8 cellular contexts compared by ENCODE assay signal in genomic region chr20:38685853-38686473, GRCh38. TPM values are rescaled to one million over a fixed set of nuclear protein-coding genes. Genes with fewer than 3 reads are reported as not detected.
DNase-seq lines count a peak whose midpoint lies in the region; ATAC-seq and TF ChIP-seq lines count a peak whose summit lies in the region.

No MANE protein-coding gene starts in this region.

- H3K9me3 Mint-ChIP-seq in CD4-positive, alpha-beta T cell, result peaks cover 5% of the 10 kb centered on the region

- no peak for TF ChIP-seq CTCF in CD4-positive, alpha-beta T cell (IDR thresholded peaks at IDR 0.05)
- no peak for TF ChIP-seq CTCF in esophagus squamous epithelium (IDR thresholded peaks at IDR 0.05)

- H3K4me1 Mint-ChIP-seq in CD4-positive, alpha-beta T cell (ENCODE audit: low read depth), result no peaks in the 10 kb centered on the region

- WGBS in esophagus squamous epithelium, 2 donors, result 12 to 15% methylated on average over 14 of the region's 14 CpGs

- DNase-seq in CD4-positive, alpha-beta T cell, result peak; percentile 11 to 43 (median 25)
- DNase-seq in Jurkat, Clone E6-1 (ENCODE audit: low read depth, low spot score), result peak; percentile 37
- DNase-seq in activated CD8-positive, alpha-beta memory T cell treated with anti-CD3 and anti-CD28 coated beads, Interleukin-2, amount 50 U/mL, for 48 hours, result peak; percentile 64
- DNase-seq in left cardiac atrium (peak; percentile 46), esophagus squamous epithelium (lab: John Stamatoyannopoulos, UW) (no peak), NCI-H345 treated with DMSO at 0.1 percent for 48 hours (lab: John Stamatoyannopoulos, UW; ENCODE audit: unreplicated experiment) (no peak)
- DNase-seq in stimulated activated CD8-positive, alpha-beta memory T cell treated with anti-CD3 and anti-CD28 coated beads, Interleukin-2, amount 100 ng/mL, for 48 hours (ENCODE audit: low read depth in 2 of 2), result peak; percentile 12 to 17

- no peaks in the 10 kb centered on the region for H3K36me3 ChIP-seq in esophagus squamous epithelium

- ATAC-seq in CD4-positive, alpha-beta T cell (ENCODE audit: poor library complexity), result peak; percentile 55
- ATAC-seq in left cardiac atrium (no peak), HG03095 (IDR thresholded peaks at IDR 0.05; ENCODE audit: unreplicated experiment) (no peak)

- no peaks in the 10 kb centered on the region for H3K4me1 ChIP-seq in esophagus squamous epithelium

- intact Hi-C loops in CD4-positive, alpha-beta T cell (cut with DNase I, micrococcal nuclease), result loop anchor here in 1 of 2 experiments (2.0 kb wide), 1 partner anchor 39 kb away; no protein-coding TSS in a partner anchor
- intact Hi-C loops in left cardiac atrium (cut with DNase I), result no loop called here
- intact Hi-C loops in esophagus squamous epithelium (cut with DNase I), result no loop called here

- no peak overlapping the region for H3K27ac Mint-ChIP-seq in CD4-positive, alpha-beta T cell

- H3K27ac ChIP-seq in CD4-positive, alpha-beta T cell (ENCODE audit: low read depth, low read length), result no peak overlapping the region
- no peak overlapping the region for H3K27ac ChIP-seq in esophagus squamous epithelium

- no peaks in the 10 kb centered on the region for H3K9me3 ChIP-seq in CD4-positive, alpha-beta T cell (ENCODE audit: control insufficient read depth, low read length)
- no peaks in the 10 kb centered on the region for H3K9me3 ChIP-seq in esophagus squamous epithelium

- H3K4me3 Mint-ChIP-seq in CD4-positive, alpha-beta T cell, result no peak overlapping the region

- H3K36me3 Mint-ChIP-seq in CD4-positive, alpha-beta T cell (ENCODE audit: low read depth), result no peaks in the 10 kb centered on the region

- POLR2A ChIA-PET in CD4-positive, alpha-beta T cell (lab: Charles Lee), result interaction anchor here (0.6 kb wide), 1 partner anchor 191 kb away, joined by 3 read pairs; no protein-coding TSS in a partner anchor

- CTCF ChIA-PET in CD4-positive, alpha-beta T cell (lab: Charles Lee), result no interaction called here

- H3K27me3 Mint-ChIP-seq in CD4-positive, alpha-beta T cell, result peaks cover 89% of the 10 kb centered on the region

- TF ChIP-seq POLR2A in esophagus squamous epithelium (IDR thresholded peaks at IDR 0.05), result no peak

- H3K27me3 ChIP-seq in CD4-positive, alpha-beta T cell (ENCODE audit: control insufficient read depth, insufficient read depth, low read length), result peaks cover 37% of the 10 kb centered on the region
- peaks cover 0 to 69% (median 0%) of the 10 kb centered on the region in 4 donors for H3K27me3 ChIP-seq in esophagus squamous epithelium

- H3K4me3 ChIP-seq in Jurkat, Clone E6-1 (ENCODE audit: low read length), result no peak overlapping the region
- H3K4me3 ChIP-seq in esophagus squamous epithelium, result no peak overlapping the region

RNA-seq across cellular contexts. Expression of gene SLC32A1, which starts 38.3 kb away (rescaled TPM):
- not detected for total RNA-seq in CD4-positive, alpha-beta T cell
- not detected for polyA plus RNA-seq in Jurkat, Clone E6-1 (2012; ENCODE audit: insufficient read depth, insufficient read length)
- total RNA-seq in left cardiac atrium (not detected), esophagus squamous epithelium (not detected)

Comparison
In these comparisons a context has a peak if more than half of its experiments do, and no peak if none do; other contexts are left out.
1. DNase-seq: peak in CD4-positive, alpha-beta T cell (10 of 10), Jurkat, Clone E6-1 (single experiment), activated CD8-positive, alpha-beta memory T cell treated with anti-CD3 and anti-CD28 coated beads, Interleukin-2, amount 50 U/mL, for 48 hours (single experiment), left cardiac atrium (single experiment) and stimulated activated CD8-positive, alpha-beta memory T cell treated with anti-CD3 and anti-CD28 coated beads, Interleukin-2, amount 100 ng/mL, for 48 hours (2 of 2); none in esophagus squamous epithelium (single experiment) and NCI-H345 treated with DMSO at 0.1 percent for 48 hours (single experiment).